ENCODE assay signal across 1 cellular context in the genomic region with DNA sequence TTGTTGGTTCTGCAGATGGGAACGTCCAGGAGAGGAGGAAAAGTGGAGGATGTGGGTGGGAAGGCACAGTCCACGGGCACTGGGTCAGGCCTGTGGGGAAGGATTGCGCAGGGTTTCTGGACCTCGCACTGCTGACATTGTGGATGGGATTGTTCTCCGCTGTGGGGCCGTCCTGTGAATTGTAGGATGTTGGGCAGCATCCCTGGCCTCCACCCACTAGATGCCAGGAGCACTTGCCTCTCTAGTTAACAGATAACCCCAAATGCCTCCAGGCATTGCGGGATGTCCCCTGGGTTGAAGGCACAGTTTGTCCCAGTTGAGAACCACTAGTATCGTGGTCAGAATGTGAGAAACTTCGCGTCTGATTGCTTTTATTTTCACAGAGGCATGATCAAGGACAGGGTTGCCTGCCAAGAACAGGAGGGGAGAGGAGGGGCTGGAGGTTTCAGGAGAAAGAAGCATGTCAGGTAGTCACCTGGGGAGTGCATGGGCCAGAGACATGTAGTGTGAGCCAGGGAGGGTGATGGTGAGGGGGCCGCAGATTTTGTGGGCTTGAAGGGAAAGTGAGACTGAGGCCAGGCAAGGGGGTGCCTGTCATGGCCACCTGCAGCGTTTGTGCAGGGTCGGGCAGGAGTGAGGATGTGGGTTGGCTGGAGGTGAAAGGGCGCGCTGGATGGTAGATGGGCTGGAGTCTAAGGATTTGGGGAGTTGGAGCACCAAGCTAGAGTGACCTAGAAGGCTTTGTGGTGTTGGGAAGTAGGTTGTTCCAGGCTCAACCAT.
TF ChIP-seq lines count a peak whose summit lies in the region.

No MANE protein-coding gene starts in this region.

TF ChIP-seq in IMR-90, 13 proteins besides CTCF, POLR2A, EP300 and RAD21:
- TF ChIP-seq CHD1 (IDR thresholded peaks at IDR 0.05; ENCODE audit: low read depth, low read length) = no peak
